Comparison of ENCODE assay signal across 1 cellular context in genomic region chr2:191846787-191847620, GRCh38.
A peak's percentile ranks its signal among the peaks of the same experiment; 100 is the strongest.
TF ChIP-seq lines count a peak whose summit lies in the region.

TSS of gene CAVIN2 (minus strand) at chr2:191847088. CDS start at chr2:191846925, 163 bp downstream.

TF ChIP-seq in HepG2, 621 proteins besides CTCF, POLR2A, EP300 and RAD21 (continued from another document and continues in another):
- TF ChIP-seq IRF1 (CRISPR knock-in tag; IDR thresholded peaks at IDR 0.05; ENCODE audit: low read depth) (no peak), SP4 (CRISPR knock-in tag; IDR thresholded peaks at IDR 0.05) (peak; percentile 44; the same call in 1 of the 2 replicates), ZSCAN20 (CRISPR knock-in tag; IDR thresholded peaks at IDR 0.05; ENCODE audit: borderline replicate concordance) (no peak), FOSL2 (CRISPR knock-in tag; IDR thresholded peaks at IDR 0.05) (peak; percentile 3; the same call in 1 of the 2 replicates), KLF16 (CRISPR knock-in tag; IDR thresholded peaks at IDR 0.05) (peak in 1 of 2 experiments; percentile 28; a peak in 1 of 4 replicates), RBAK (CRISPR knock-in tag; IDR thresholded peaks at IDR 0.05) (0 out of 2 replicates have a peak, but pooled peaks have one; percentile 6), TGIF2 (CRISPR knock-in tag; IDR thresholded peaks at IDR 0.05) (no peak), ZNF335 (CRISPR knock-in tag; IDR thresholded peaks at IDR 0.05) (peak; percentile 65; the same call in 1 of the 2 replicates), ZNF331 (CRISPR knock-in tag; IDR thresholded peaks at IDR 0.05) (peak; percentile 67; the same call in 1 of the 2 replicates), ZNF770 (CRISPR knock-in tag; IDR thresholded peaks at IDR 0.05) (no peak), SNAPC5 (CRISPR knock-in tag; IDR thresholded peaks at IDR 0.05; ENCODE audit: borderline replicate concordance) (0 out of 2 replicates have a peak, but pooled peaks have one; percentile 37), SAP130 (CRISPR knock-in tag; IDR thresholded peaks at IDR 0.05; ENCODE audit: low read depth) (peak; percentile 77), ZFY (CRISPR knock-in tag; IDR thresholded peaks at IDR 0.05) (peak; percentile 80), ZFP91 (CRISPR knock-in tag; IDR thresholded peaks at IDR 0.05; ENCODE audit: borderline replicate concordance) (peak; percentile 86), RNF2 (conservative IDR thresholded peaks at IDR 0.05; ENCODE audit: low read depth) (no peak), JUNB (CRISPR knock-in tag; IDR thresholded peaks at IDR 0.05; ENCODE audit: borderline replicate concordance) (no peak; the same call in 1 of the 2 replicates), FUBP1 (CRISPR knock-in tag; IDR thresholded peaks at IDR 0.05; ENCODE audit: borderline replicate concordance) (0 out of 2 replicates have a peak, but pooled peaks have one; percentile 14), ZEB1 (IDR thresholded peaks at IDR 0.05; ENCODE audit: insufficient replicate concordance, low read depth) (peak; percentile 47), AKAP8 (CRISPR knock-in tag; IDR thresholded peaks at IDR 0.05) (no peak), SOX13 (IDR thresholded peaks at IDR 0.05) (no peak), SOX13 (CRISPR knock-in tag; conservative IDR thresholded peaks at IDR 0.05 in 1 of 2, IDR thresholded peaks at IDR 0.05 in 1 of 2) (peak in 1 of 2 experiments; percentile 73; a peak in 2 of 4 replicates), ELF1 (CRISPR knock-in tag; IDR thresholded peaks at IDR 0.05) (peak; percentile 53; the same call in 1 of the 2 replicates), DNMT3B (CRISPR knock-in tag; conservative IDR thresholded peaks at IDR 0.05) (no peak), MAX (IDR thresholded peaks at IDR 0.05) (peak; percentile 68), KLF6 (CRISPR knock-in tag; IDR thresholded peaks at IDR 0.05) (0 out of 2 replicates have a peak, but pooled peaks have one; percentile 18), KDM2A (CRISPR knock-in tag; IDR thresholded peaks at IDR 0.05; ENCODE audit: borderline replicate concordance, low read depth) (no peak), PTBP1 (IDR thresholded peaks at IDR 0.05; ENCODE audit: low read depth, low read length, poor library complexity, severe bottlenecking) (no peak), XRCC5 (optimal IDR thresholded peaks at IDR 0.05; ENCODE audit: low read length) (no peak), FOXK2 (IDR thresholded peaks at IDR 0.05) (no peak), EZH2 (conservative IDR thresholded peaks at IDR 0.05; ENCODE audit: low read depth, low read length) (no peak), ETV5 (CRISPR knock-in tag; IDR thresholded peaks at IDR 0.05; ENCODE audit: borderline replicate concordance) (no peak; the same call in 1 of the 2 replicates), EEA1 (CRISPR knock-in tag; IDR thresholded peaks at IDR 0.05; ENCODE audit: borderline replicate concordance) (no peak), SOX6 (IDR thresholded peaks at IDR 0.05) (no peak), SOX6 (CRISPR knock-in tag; IDR thresholded peaks at IDR 0.05) (peak; percentile 53; the same call in 1 of the 2 replicates), ZNF605 (CRISPR knock-in tag; IDR thresholded peaks at IDR 0.05) (peak; percentile 86; the same call in 1 of the 2 replicates), ZNF484 (CRISPR knock-in tag; IDR thresholded peaks at IDR 0.05; ENCODE audit: borderline replicate concordance, low read depth) (no peak), ZNF660 (CRISPR knock-in tag; IDR thresholded peaks at IDR 0.05; ENCODE audit: borderline replicate concordance, low read depth) (no peak), NR0B2 (CRISPR knock-in tag; IDR thresholded peaks at IDR 0.05) (no peak), HBP1 (CRISPR knock-in tag; IDR thresholded peaks at IDR 0.05; ENCODE audit: low read depth) (peak; percentile 59; the same call in 1 of the 2 replicates), CENPX (CRISPR knock-in tag; IDR thresholded peaks at IDR 0.05) (no peak), STAT6 (CRISPR knock-in tag; IDR thresholded peaks at IDR 0.05; ENCODE audit: borderline replicate concordance) (0 out of 2 replicates have a peak, but pooled peaks have one; percentile 6), HDAC1 (CRISPR knock-in tag; IDR thresholded peaks at IDR 0.05) (peak; percentile 31; the same call in 1 of the 2 replicates), IKZF5 (CRISPR knock-in tag; IDR thresholded peaks at IDR 0.05) (peak; percentile 26; the same call in 1 of the 2 replicates), CHD4 (IDR thresholded peaks at IDR 0.05; ENCODE audit: borderline replicate concordance, low read length) (no peak), ZNF781 (CRISPR knock-in tag; IDR thresholded peaks at IDR 0.05; ENCODE audit: borderline replicate concordance, not compliant biosample characterization) (no peak), ELK4 (CRISPR knock-in tag; IDR thresholded peaks at IDR 0.05; ENCODE audit: borderline replicate concordance) (no peak)
